In the genomic region with DNA sequence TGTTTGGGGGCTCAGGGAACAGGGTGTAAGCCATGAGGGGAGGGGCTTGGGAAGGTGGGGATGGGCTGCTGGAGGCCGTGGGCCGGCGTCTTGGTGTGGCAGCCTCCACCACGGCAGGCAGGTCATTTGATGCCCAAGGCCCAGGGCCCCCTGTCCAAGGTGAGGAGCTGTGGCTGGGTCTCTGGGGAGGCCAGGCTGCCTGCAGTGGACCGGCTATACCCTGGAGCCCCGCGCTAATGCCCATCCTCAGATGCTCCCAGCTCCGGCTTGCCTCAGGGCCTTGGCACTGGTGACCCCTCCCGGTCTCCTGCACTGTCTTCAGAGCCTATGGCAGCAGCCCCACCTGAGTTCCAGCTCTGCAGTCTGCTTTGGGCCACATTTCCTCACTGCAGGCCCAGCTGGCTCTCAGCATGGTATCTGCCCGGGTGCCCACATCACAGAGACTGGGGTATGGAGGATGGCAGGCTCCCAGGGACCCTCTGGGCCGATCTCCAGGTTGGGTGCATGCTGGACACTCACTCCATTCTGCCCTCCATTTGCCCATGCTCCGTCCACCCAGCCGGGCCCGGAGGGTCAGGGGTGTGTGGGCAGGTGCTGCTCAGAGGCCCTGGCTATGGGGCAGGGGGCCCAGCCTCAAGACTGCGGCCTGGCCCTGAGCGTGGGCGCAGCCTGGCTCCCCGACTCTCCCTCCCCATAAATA, we compare ENCODE assay signal across 5 cellular contexts. TPM values are rescaled to one million over a fixed set of nuclear protein-coding genes. Genes with fewer than 3 reads are reported as not detected.
"Had no signal": no experiment of that assay in that cellular context is flagged by ENCODE, and none has a peak within 500 bp of the region (broad histone marks: within the 10 kb centered on the region; RNA-seq: fewer than 3 reads in every experiment).

No MANE protein-coding gene starts in this region.

RNA-seq across cellular contexts. Expression of a gene that starts 21.7 kb away (rescaled TPM):
- total RNA-seq: activated CD8-positive, alpha-beta T cell treated with anti-CD3 and anti-CD28 coated beads, Interleukin-2, amount 10 ng/mL, durations not matched to agents 7 days and 5 days; OCI-LY7; RPMI7951; SJSA1 had no signal

RNA-seq across cellular contexts. Expression of a gene that starts 51.7 kb away (rescaled TPM):
- polyA plus RNA-seq: HepG2 had no signal
